1 cellular context compared by ENCODE assay signal in the genomic region with DNA sequence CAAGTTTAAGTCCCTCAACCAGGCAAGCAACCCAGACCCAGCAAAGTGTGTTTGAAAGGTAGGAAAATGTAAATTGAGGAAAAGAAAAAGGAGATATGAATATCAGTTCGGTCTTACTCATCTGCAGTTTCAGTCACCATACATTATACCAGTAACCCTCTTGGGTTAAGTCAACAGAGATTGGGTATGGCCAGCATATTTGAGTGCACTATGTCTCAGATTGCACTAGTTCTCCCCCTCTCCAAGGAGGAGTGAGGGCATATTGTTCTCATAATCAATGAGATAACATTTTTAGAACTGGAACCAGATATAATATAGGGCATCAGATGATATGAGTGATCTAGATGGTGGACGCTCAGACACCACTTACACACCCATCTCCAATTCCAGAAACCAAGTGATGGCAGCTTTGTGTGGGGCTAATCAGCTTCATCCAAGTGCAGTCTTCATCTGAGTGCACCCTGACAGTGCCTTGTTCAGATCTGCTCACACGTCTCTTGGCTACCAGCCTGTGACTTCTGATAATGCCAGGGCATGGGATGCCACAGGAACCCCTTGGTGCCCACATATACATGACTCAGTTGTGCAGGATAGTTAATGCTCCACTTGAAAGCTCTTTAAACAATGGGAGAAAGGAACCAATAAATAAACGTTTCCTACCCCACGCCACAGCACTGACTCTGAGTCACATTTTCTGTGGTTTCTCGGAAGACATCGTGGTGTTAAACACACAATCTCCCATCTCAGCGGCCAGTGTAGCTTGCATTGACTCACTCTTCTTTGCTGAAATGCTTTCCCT.
TF ChIP-seq lines count a peak whose summit lies in the region.

No MANE protein-coding gene starts in this region.

TF ChIP-seq in HepG2, 621 proteins besides CTCF, POLR2A, EP300 and RAD21 (continued from another document):
- TF ChIP-seq, protein P1, sequence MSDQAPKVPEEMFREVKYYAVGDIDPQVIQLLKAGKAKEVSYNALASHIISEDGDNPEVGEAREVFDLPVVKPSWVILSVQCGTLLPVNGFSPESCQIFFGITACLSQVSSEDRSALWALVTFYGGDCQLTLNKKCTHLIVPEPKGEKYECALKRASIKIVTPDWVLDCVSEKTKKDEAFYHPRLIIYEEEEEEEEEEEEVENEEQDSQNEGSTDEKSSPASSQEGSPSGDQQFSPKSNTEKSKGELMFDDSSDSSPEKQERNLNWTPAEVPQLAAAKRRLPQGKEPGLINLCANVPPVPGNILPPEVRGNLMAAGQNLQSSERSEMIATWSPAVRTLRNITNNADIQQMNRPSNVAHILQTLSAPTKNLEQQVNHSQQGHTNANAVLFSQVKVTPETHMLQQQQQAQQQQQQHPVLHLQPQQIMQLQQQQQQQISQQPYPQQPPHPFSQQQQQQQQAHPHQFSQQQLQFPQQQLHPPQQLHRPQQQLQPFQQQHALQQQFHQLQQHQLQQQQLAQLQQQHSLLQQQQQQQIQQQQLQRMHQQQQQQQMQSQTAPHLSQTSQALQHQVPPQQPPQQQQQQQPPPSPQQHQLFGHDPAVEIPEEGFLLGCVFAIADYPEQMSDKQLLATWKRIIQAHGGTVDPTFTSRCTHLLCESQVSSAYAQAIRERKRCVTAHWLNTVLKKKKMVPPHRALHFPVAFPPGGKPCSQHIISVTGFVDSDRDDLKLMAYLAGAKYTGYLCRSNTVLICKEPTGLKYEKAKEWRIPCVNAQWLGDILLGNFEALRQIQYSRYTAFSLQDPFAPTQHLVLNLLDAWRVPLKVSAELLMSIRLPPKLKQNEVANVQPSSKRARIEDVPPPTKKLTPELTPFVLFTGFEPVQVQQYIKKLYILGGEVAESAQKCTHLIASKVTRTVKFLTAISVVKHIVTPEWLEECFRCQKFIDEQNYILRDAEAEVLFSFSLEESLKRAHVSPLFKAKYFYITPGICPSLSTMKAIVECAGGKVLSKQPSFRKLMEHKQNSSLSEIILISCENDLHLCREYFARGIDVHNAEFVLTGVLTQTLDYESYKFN (CRISPR knock-in tag; conservative IDR thresholded peaks at IDR 0.05): no peak
- TF ChIP-seq PHF8 (CRISPR knock-in tag; IDR thresholded peaks at IDR 0.05) (no peak), SMARCC2 (IDR thresholded peaks at IDR 0.05) (no peak), ZSCAN30 (CRISPR knock-in tag; IDR thresholded peaks at IDR 0.05) (no peak), ZFAT (CRISPR knock-in tag; conservative IDR thresholded peaks at IDR 0.05) (no peak), MXD4 (CRISPR knock-in tag; IDR thresholded peaks at IDR 0.05) (no peak), ATM (IDR thresholded peaks at IDR 0.05; ENCODE audit: borderline replicate concordance) (no peak), NFIC (IDR thresholded peaks at IDR 0.05; ENCODE audit: low read length) (no peak)
- TF ChIP-seq, protein P2, sequence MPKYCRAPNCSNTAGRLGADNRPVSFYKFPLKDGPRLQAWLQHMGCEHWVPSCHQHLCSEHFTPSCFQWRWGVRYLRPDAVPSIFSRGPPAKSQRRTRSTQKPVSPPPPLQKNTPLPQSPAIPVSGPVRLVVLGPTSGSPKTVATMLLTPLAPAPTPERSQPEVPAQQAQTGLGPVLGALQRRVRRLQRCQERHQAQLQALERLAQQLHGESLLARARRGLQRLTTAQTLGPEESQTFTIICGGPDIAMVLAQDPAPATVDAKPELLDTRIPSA (CRISPR knock-in tag; IDR thresholded peaks at IDR 0.05; ENCODE audit: borderline replicate concordance): no peak
- TF ChIP-seq, protein P3, sequence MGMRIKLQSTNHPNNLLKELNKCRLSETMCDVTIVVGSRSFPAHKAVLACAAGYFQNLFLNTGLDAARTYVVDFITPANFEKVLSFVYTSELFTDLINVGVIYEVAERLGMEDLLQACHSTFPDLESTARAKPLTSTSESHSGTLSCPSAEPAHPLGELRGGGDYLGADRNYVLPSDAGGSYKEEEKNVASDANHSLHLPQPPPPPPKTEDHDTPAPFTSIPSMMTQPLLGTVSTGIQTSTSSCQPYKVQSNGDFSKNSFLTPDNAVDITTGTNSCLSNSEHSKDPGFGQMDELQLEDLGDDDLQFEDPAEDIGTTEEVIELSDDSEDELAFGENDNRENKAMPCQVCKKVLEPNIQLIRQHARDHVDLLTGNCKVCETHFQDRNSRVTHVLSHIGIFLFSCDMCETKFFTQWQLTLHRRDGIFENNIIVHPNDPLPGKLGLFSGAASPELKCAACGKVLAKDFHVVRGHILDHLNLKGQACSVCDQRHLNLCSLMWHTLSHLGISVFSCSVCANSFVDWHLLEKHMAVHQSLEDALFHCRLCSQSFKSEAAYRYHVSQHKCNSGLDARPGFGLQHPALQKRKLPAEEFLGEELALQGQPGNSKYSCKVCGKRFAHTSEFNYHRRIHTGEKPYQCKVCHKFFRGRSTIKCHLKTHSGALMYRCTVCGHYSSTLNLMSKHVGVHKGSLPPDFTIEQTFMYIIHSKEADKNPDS (CRISPR knock-in tag; IDR thresholded peaks at IDR 0.05): no peak
- TF ChIP-seq, protein P4, sequence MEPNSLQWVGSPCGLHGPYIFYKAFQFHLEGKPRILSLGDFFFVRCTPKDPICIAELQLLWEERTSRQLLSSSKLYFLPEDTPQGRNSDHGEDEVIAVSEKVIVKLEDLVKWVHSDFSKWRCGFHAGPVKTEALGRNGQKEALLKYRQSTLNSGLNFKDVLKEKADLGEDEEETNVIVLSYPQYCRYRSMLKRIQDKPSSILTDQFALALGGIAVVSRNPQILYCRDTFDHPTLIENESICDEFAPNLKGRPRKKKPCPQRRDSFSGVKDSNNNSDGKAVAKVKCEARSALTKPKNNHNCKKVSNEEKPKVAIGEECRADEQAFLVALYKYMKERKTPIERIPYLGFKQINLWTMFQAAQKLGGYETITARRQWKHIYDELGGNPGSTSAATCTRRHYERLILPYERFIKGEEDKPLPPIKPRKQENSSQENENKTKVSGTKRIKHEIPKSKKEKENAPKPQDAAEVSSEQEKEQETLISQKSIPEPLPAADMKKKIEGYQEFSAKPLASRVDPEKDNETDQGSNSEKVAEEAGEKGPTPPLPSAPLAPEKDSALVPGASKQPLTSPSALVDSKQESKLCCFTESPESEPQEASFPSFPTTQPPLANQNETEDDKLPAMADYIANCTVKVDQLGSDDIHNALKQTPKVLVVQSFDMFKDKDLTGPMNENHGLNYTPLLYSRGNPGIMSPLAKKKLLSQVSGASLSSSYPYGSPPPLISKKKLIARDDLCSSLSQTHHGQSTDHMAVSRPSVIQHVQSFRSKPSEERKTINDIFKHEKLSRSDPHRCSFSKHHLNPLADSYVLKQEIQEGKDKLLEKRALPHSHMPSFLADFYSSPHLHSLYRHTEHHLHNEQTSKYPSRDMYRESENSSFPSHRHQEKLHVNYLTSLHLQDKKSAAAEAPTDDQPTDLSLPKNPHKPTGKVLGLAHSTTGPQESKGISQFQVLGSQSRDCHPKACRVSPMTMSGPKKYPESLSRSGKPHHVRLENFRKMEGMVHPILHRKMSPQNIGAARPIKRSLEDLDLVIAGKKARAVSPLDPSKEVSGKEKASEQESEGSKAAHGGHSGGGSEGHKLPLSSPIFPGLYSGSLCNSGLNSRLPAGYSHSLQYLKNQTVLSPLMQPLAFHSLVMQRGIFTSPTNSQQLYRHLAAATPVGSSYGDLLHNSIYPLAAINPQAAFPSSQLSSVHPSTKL (CRISPR knock-in tag; IDR thresholded peaks at IDR 0.05): no peak
TF ChIP-seq in HepG2: peak in this region for 0.
